8 cellular contexts compared by ENCODE assay signal in the genomic region with DNA sequence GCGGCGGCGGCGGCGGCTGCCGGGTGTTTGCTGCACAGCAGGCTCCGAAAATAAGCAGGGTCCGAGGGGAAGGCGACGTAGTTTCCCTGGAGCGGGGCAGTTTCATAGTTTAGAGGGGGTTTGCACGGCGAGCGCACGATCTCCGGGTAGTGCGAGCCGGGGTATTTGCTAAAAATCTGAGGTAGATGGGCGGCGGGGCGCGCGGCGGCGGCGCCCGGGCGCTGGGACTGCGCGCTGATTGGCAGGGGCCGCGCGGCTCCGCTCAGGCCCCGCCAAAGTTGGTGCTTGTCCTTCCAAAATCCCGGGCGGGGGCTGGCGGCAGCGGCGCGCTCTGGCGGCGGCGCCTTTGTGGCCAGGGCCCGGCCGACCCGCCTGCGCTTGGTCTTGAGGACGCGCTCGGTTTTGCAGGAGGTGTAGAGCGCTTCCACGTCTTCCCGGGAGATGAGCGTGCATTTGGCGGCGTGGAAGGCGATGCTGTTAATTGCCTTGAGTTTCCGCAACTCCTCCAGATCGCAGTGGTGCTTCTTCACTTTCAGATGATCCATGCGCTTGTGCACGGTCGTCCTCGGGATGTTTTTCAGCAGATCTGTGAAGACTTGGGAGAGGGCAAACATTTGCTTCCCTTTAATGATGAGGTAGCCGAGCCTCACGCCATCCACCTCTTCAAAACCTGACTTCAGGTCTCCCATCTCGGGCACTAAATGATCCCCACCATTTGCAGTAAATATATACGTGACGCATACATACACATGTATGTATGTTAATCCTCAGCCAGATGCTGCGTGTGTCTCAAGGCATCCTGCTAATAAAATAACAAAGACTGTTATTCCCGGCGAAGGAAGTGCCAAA. TPM values are rescaled to one million over a fixed set of nuclear protein-coding genes. Genes with fewer than 3 reads are reported as not detected.
DNase-seq lines count a peak whose midpoint lies in the region; ATAC-seq, FAIRE-seq and TF ChIP-seq lines count a peak whose summit lies in the region.

No MANE protein-coding gene starts in this region.

- H3K27me3 ChIP-seq in astrocyte (ENCODE audit: insufficient read depth, low read length), result no peaks in the 10 kb centered on the region

- H2AFZ ChIP-seq in astrocyte (ENCODE audit: low read depth, low read length), result peak overlapping the region; percentile 85

- peak overlapping the region; percentile 71 for H3K4me3 ChIP-seq in A549
- peak overlapping the region; percentile 70 for H3K4me3 ChIP-seq in astrocyte (ENCODE audit: insufficient read depth, low read depth, low read length)
- H3K4me3 ChIP-seq in iPS-11a (ENCODE audit: low read depth, low read length), result peak overlapping the region; percentile 61

- POLR2A ChIA-PET in A549 (lab: Yijun Ruan, JAX), result interaction anchor here (0.5 to 2.0 kb wide), 11 partner anchors 8 to 436 kb away, joined by 3 to 22 read pairs (median 8); a partner anchor contains a TSS

- H3K9me3 ChIP-seq in A549 (no peaks in the 10 kb centered on the region), astrocyte (ENCODE audit: insufficient read depth, low read depth, low read length) (no peaks in the 10 kb centered on the region)

- no peak; a peak in 1 of 5 replicates for TF ChIP-seq RAD21 in A549 (conservative IDR thresholded peaks at IDR 0.05 in 1 of 2, IDR thresholded peaks at IDR 0.05 in 1 of 2)

- H3K79me2 ChIP-seq in astrocyte (ENCODE audit: insufficient read depth, low read length), result peaks cover 58% of the 10 kb centered on the region

- H3K36me3 ChIP-seq in astrocyte (ENCODE audit: insufficient read depth, low read length), result no peaks in the 10 kb centered on the region

- H3K27me3 Mint-ChIP-seq in astrocyte (ENCODE audit: low read depth, unreplicated experiment), result no peaks in the 10 kb centered on the region

- CTCF ChIA-PET in A549 (lab: Yijun Ruan, JAX), result interaction anchor here (0.6 to 3.1 kb wide), 7 partner anchors 10 to 247 kb away, joined by 3 to 22 read pairs (median 6); no protein-coding TSS in a partner anchor

- peak; percentile 16; the same call in 1 of the 2 replicates for TF ChIP-seq POLR2A in A549 (IDR thresholded peaks at IDR 0.05; ENCODE audit: low read length)

- TF ChIP-seq CTCF in A549 (IDR thresholded peaks at IDR 0.05) (peak; percentile 14; the same call in 1 of the 3 replicates), astrocyte (IDR thresholded peaks at IDR 0.05; ENCODE audit: insufficient read depth, low read depth, low read length) (no peak)

- WGBS in A549 (ENCODE audit: missing lambda C conversion rate), result under 1% methylated on average over 42 of the region's 72 CpGs

- H3K27ac ChIP-seq in A549 (peak overlapping the region; percentile 86 to 94), astrocyte (ENCODE audit: low read depth, low read length) (peak overlapping the region; percentile 92)

- peak overlapping the region; percentile 88 for H3K4me3 Mint-ChIP-seq in astrocyte (ENCODE audit: unreplicated experiment)

- TF ChIP-seq EP300 in A549 (IDR thresholded peaks at IDR 0.05), result no peak

- peaks cover 3% of the 10 kb centered on the region for H3K36me3 Mint-ChIP-seq in astrocyte (ENCODE audit: low read depth, unreplicated experiment)

- intact Hi-C loops in sciatic nerve (cut with DNase I), result no loop called here

- no peak for FAIRE-seq in A549 (lab: Jason Lieb, UNC)
- no peak for FAIRE-seq in astrocyte (lab: Jason Lieb, UNC)

- H3K4me1 Mint-ChIP-seq in astrocyte (ENCODE audit: low read depth, unreplicated experiment), result peaks cover 42% of the 10 kb centered on the region

- H3K9me3 Mint-ChIP-seq in astrocyte (ENCODE audit: unreplicated experiment), result no peaks in the 10 kb centered on the region

- H3K4me1 ChIP-seq in A549 (peaks cover 53% of the 10 kb centered on the region), astrocyte (ENCODE audit: insufficient read depth, low read length) (peaks cover 49% of the 10 kb centered on the region)

- ATAC-seq in A549 (peak; percentile 79 to 82), HG02642 (IDR thresholded peaks at IDR 0.05; ENCODE audit: poor library complexity, unreplicated experiment) (peak; percentile 69), sciatic nerve (peak; percentile 66)

- peak overlapping the region; percentile 89 for H3K27ac Mint-ChIP-seq in astrocyte (ENCODE audit: unreplicated experiment)

- peak overlapping the region; percentile 87 for H3K9ac ChIP-seq in astrocyte (ENCODE audit: low read length)

- DNase-seq in A549 (ENCODE audit: low read depth in 1 of 2, low spot score in 1 of 2), result peak; percentile 56 to 79
- DNase-seq in GM03348 (ENCODE audit: low spot score), result peak; percentile 77
- peak; percentile 67 for DNase-seq in NCI-H526 treated with DMSO at 0.1 percent for 48 hours (lab: John Stamatoyannopoulos, UW)
- DNase-seq in astrocyte (ENCODE audit: low read depth), result peak; percentile 64
- peak; percentile 77 for DNase-seq in sciatic nerve (ENCODE audit: low spot score)
- DNase-seq in GM19240 (ENCODE audit: insufficient read length, low spot score), result no peak

- no peaks in the 10 kb centered on the region for H4K20me1 ChIP-seq in astrocyte (ENCODE audit: insufficient read depth, low read length)

- H3K4me2 ChIP-seq in A549 (peak overlapping the region; percentile 92), astrocyte (ENCODE audit: low read length) (peak overlapping the region; percentile 94)

TF ChIP-seq in A549, 52 proteins besides CTCF, POLR2A, EP300 and RAD21:
- no peak for TF ChIP-seq CBX2 (IDR thresholded peaks at IDR 0.05; ENCODE audit: borderline replicate concordance, low read depth)
- TF ChIP-seq HOXA7 (CRISPR knock-in tag; IDR thresholded peaks at IDR 0.05), result no peak
- TF ChIP-seq, protein P1, sequence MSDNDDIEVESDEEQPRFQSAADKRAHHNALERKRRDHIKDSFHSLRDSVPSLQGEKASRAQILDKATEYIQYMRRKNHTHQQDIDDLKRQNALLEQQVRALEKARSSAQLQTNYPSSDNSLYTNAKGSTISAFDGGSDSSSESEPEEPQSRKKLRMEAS (IDR thresholded peaks at IDR 0.05), result peak; percentile 61
- TF ChIP-seq FOXS1 (CRISPR knock-in tag; IDR thresholded peaks at IDR 0.05), result no peak
- TF ChIP-seq, protein P2, sequence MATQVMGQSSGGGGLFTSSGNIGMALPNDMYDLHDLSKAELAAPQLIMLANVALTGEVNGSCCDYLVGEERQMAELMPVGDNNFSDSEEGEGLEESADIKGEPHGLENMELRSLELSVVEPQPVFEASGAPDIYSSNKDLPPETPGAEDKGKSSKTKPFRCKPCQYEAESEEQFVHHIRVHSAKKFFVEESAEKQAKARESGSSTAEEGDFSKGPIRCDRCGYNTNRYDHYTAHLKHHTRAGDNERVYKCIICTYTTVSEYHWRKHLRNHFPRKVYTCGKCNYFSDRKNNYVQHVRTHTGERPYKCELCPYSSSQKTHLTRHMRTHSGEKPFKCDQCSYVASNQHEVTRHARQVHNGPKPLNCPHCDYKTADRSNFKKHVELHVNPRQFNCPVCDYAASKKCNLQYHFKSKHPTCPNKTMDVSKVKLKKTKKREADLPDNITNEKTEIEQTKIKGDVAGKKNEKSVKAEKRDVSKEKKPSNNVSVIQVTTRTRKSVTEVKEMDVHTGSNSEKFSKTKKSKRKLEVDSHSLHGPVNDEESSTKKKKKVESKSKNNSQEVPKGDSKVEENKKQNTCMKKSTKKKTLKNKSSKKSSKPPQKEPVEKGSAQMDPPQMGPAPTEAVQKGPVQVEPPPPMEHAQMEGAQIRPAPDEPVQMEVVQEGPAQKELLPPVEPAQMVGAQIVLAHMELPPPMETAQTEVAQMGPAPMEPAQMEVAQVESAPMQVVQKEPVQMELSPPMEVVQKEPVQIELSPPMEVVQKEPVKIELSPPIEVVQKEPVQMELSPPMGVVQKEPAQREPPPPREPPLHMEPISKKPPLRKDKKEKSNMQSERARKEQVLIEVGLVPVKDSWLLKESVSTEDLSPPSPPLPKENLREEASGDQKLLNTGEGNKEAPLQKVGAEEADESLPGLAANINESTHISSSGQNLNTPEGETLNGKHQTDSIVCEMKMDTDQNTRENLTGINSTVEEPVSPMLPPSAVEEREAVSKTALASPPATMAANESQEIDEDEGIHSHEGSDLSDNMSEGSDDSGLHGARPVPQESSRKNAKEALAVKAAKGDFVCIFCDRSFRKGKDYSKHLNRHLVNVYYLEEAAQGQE (IDR thresholded peaks at IDR 0.05), result no peak
- TF ChIP-seq HOXB5 (CRISPR knock-in tag; IDR thresholded peaks at IDR 0.05), result no peak
- no peak for TF ChIP-seq POLR2AphosphoS2 (conservative IDR thresholded peaks at IDR 0.05; ENCODE audit: low read length)

RNA-seq across cellular contexts. Expression of a gene that starts 8.1 kb away (rescaled TPM):
- polyA plus RNA-seq in A549 (2011; rRNA removed) (0.87 and 1.0 TPM in 2 replicates), A549 (2017; fragmentation: RNase III; extraction: RNeasy Plus Mini Kit Qiagen cat#74134 plus additional on column Dnase treatment) (3.5 to 4.2 TPM (median 4.1 TPM) in 3 replicates)
- 0.54 and 0.60 TPM in 2 replicates for polyA plus RNA-seq in A549 (2012; cell fraction: cytosol; rRNA removed)
- polyA plus RNA-seq in A549 (2012; cell fraction: nucleus; rRNA removed), result 0.48 and 0.60 TPM in 2 replicates
- polyA minus RNA-seq in A549 (2011; rRNA and poly(A)+ RNA removed), result 1.2 and 1.4 TPM in 2 replicates
- total RNA-seq in astrocyte (5.9 and 7.8 TPM in 2 replicates), sciatic nerve (3.1 TPM)

RNA-seq across cellular contexts. Expression of a gene that starts 16.7 kb away (rescaled TPM):
- polyA plus RNA-seq in A549 (2011; rRNA removed) (54.1 and 55.5 TPM in 2 replicates), A549 (2017; fragmentation: RNase III; extraction: RNeasy Plus Mini Kit Qiagen cat#74134 plus additional on column Dnase treatment) (35.3 to 41.7 TPM (median 38.9 TPM) in 3 replicates)
- polyA plus RNA-seq in A549 (2012; cell fraction: cytosol; rRNA removed), result 28.8 and 31.8 TPM in 2 replicates
- 26.3 and 38.8 TPM in 2 replicates for polyA plus RNA-seq in A549 (2012; cell fraction: nucleus; rRNA removed)
- 65.1 and 116 TPM in 2 replicates for polyA minus RNA-seq in A549 (2011; rRNA and poly(A)+ RNA removed)
- total RNA-seq in astrocyte (33.7 and 46.9 TPM in 2 replicates), sciatic nerve (68.1 TPM)
